ENCODE assay signal across 19 cellular contexts in genomic region chr6:73050706-73051105, GRCh38.
"Had no signal": no experiment of that assay in that cellular context is flagged by ENCODE, and none has a peak within 500 bp of the region (broad histone marks: within the 10 kb centered on the region; RNA-seq: fewer than 3 reads in every experiment).

No MANE protein-coding gene starts in this region.

- H3K9me3 Mint-ChIP-seq: neural progenitor cell had no signal

- H3K4me3 Mint-ChIP-seq: neural progenitor cell had no signal

- H3K27ac ChIP-seq: colonic mucosa, heart left ventricle, neural progenitor cell, ovary had no signal

- H3K27ac Mint-ChIP-seq: neural progenitor cell had no signal

- H3K4me3 ChIP-seq: colonic mucosa, heart left ventricle, mucosa of descending colon, neural progenitor cell, ovary had no signal

- H3K36me3 Mint-ChIP-seq: neural progenitor cell had no signal

- H3K27me3 Mint-ChIP-seq: naive thymus-derived CD8-positive, alpha-beta T cell had no signal

- DNase-seq: cerebellar nuclear complex; colonic mucosa; dermis blood vessel endothelial cell; heart left ventricle; hippocampal formation; islet precursor cell; mammary epithelial cell; mucosa of descending colon; naive thymus-derived CD8-positive, alpha-beta T cell; nucleus accumbens; ovary; small intestine; stimulated activated CD4-positive, alpha-beta T cell treated with anti-CD3 and anti-CD28 coated beads, Interleukin-12 subunit alpha, Interleukin-12 subunit beta, amount 100 ng/mL, for 4 hours; stimulated activated CD4-positive, alpha-beta T cell treated with anti-CD3 and anti-CD28 coated beads, Interleukin-2, amount 100 ng/mL, for 48 hours; stimulated activated naive CD4-positive, alpha-beta T cell treated with Interleukin-2 at 50 U/mL for 16 hours; trophoblast cell had no signal

- ATAC-seq: heart left ventricle; left lobe of liver; mucosa of descending colon; naive thymus-derived CD8-positive, alpha-beta T cell; right cardiac atrium had no signal

- H3K9me3 ChIP-seq: colonic mucosa, mucosa of descending colon, ovary had no signal

- H3K9ac ChIP-seq: neural progenitor cell had no signal

- H3K36me3 ChIP-seq: colonic mucosa, heart left ventricle, neural progenitor cell, ovary had no signal
